ENCODE assay signal across 16 cellular contexts in genomic region chr9:131400627-131401026, GRCh38. TPM values are rescaled to one million over a fixed set of nuclear protein-coding genes. Genes with fewer than 3 reads are reported as not detected.
DNase-seq lines count a peak whose midpoint lies in the region; ATAC-seq and TF ChIP-seq lines count a peak whose summit lies in the region.
"Had no signal": no experiment of that assay in that cellular context is flagged by ENCODE, and none has a peak within 500 bp of the region (broad histone marks: within the 10 kb centered on the region; RNA-seq: fewer than 3 reads in every experiment).

No MANE protein-coding gene starts in this region.

- H4K5ac ChIP-seq in H9 (ENCODE audit: insufficient read length, low read depth, low read length): no peak overlapping the region

- intact Hi-C loops in CD4-positive, alpha-beta memory T cell (cut with micrococcal nuclease): no loop called here

- no peak overlapping the region for H3K23ac ChIP-seq in H9 (ENCODE audit: insufficient read length, low read depth, low read length)

- H3K9me3 Mint-ChIP-seq in CD4-positive, alpha-beta memory T cell: no peaks in the 10 kb centered on the region
- H3K9me3 Mint-ChIP-seq in H9: no peaks in the 10 kb centered on the region
- peaks cover 0 to under 1% (median 0%) of the 10 kb centered on the region in 5 experiments for H3K9me3 Mint-ChIP-seq in brain
- H3K9me3 Mint-ChIP-seq: activated CD4-positive, alpha-beta memory T cell treated with anti-CD3 and anti-CD28 coated beads, Interleukin-2, amount 10 ng/mL, durations not matched to agents 7 days and 5 days; activated naive CD4-positive, alpha-beta T cell treated with anti-CD3 and anti-CD28 coated beads for 36 hours had no signal

- peaks cover 0 to 9% of the 10 kb centered on the region in 2 donors for H3K36me3 Mint-ChIP-seq in CD4-positive, alpha-beta memory T cell
- peaks cover 8 to 28% (median 26%) of the 10 kb centered on the region in 3 experiments; a peak in 6 of 7 replicates for H3K36me3 Mint-ChIP-seq in H9 (ENCODE audit: insufficient read depth in 1 of 3, low read depth in 3 of 3)
- peaks cover 42% of the 10 kb centered on the region for H3K36me3 Mint-ChIP-seq in brain

- peaks cover 61 to 91% (median 79%) of the 10 kb centered on the region in 4 donors for H3K4me1 Mint-ChIP-seq in CD4-positive, alpha-beta memory T cell
- H3K4me1 Mint-ChIP-seq in H9: peaks cover 72 to 93% of the 10 kb centered on the region in 2 experiments
- H3K4me1 Mint-ChIP-seq in brain: peaks cover 100% of the 10 kb centered on the region

- peaks cover 6% of the 10 kb centered on the region for H3K36me3 ChIP-seq in CD4-positive, alpha-beta memory T cell (ENCODE audit: insufficient read depth, low read length)
- peaks cover 6% of the 10 kb centered on the region for H3K36me3 ChIP-seq in osteoblast (ENCODE audit: insufficient read depth, low read length)

- no peak overlapping the region for H3K18ac ChIP-seq in H9 (ENCODE audit: insufficient read length, low read depth, low read length)

- H3K23me2 ChIP-seq in H9 (ENCODE audit: insufficient read length, low read depth, low read length, poor library complexity, severe bottlenecking): peaks cover 14% of the 10 kb centered on the region

- H3K9me3 ChIP-seq in CD4-positive, alpha-beta memory T cell (ENCODE audit: control insufficient read depth in 1 of 2, low read length in 2 of 2): no peaks in the 10 kb centered on the region
- H3K9me3 ChIP-seq in H9 (ENCODE audit: control insufficient read depth, low read depth, low read length) (no peaks in the 10 kb centered on the region), osteoblast (ENCODE audit: low read depth, low read length) (no peaks in the 10 kb centered on the region)

- no peak overlapping the region for H3K4me3 ChIP-seq in CD4-positive, alpha-beta memory T cell (ENCODE audit: low read length in 2 of 2)
- no peak overlapping the region for H3K4me3 ChIP-seq in osteoblast (ENCODE audit: insufficient read depth, low read length)

- H2BK5ac ChIP-seq in H9 (ENCODE audit: insufficient read length, low read length): no peak overlapping the region

- H2AFZ ChIP-seq in H9 (ENCODE audit: low read length) (no peak overlapping the region), osteoblast (ENCODE audit: low read length) (no peak overlapping the region)

- H3K27ac ChIP-seq in CD4-positive, alpha-beta memory T cell (ENCODE audit: low read depth, low read length): no peak overlapping the region
- H3K27ac ChIP-seq in H9 (ENCODE audit: insufficient read length, low read depth, low read length) (no peak overlapping the region), osteoblast (ENCODE audit: low read depth, low read length) (peak overlapping the region; percentile 99)

- CTCF ChIA-PET in CD4-positive, alpha-beta memory T cell (lab: Charles Lee; ENCODE audit: partially characterized antibody): interaction anchor here (1.2 to 1.5 kb wide), 2 partner anchors 27 to 81 kb away, joined by 3 read pairs; no protein-coding TSS in a partner anchor

- H3K27ac Mint-ChIP-seq in CD4-positive, alpha-beta memory T cell: peak overlapping the region in 5 of 7 donors; percentile 41 to 98 (median 57)
- H3K27ac Mint-ChIP-seq in H9: peak overlapping the region in 2 of 3 experiments; percentile 92 to 93; a peak in 5 of 7 replicates
- H3K27ac Mint-ChIP-seq in brain: peak overlapping the region in 4 of 5 experiments; percentile 16 to 94 (median 43)

- WGBS in H9 (ENCODE audit: extremely low coverage, insufficient read length, low lambda C conversion rate): no CpG with 5 or more reads among the region's 6 CpGs

- no peak overlapping the region for H3K4ac ChIP-seq in H9 (ENCODE audit: low read depth, low read length)

- H2BK12ac ChIP-seq in H9 (ENCODE audit: insufficient read length, low read depth, low read length): no peak overlapping the region

- TF ChIP-seq CTCF in H9 (conservative IDR thresholded peaks at IDR 0.05) (no peak), brain (conservative IDR thresholded peaks at IDR 0.05) (no peak), osteoblast (IDR thresholded peaks at IDR 0.05; ENCODE audit: extremely low read depth, low read depth, low read length) (no peak)

- no peak overlapping the region for H4K8ac ChIP-seq in H9 (replicated peaks; ENCODE audit: insufficient read length, low read depth, low read length)

- no peak overlapping the region for H2BK20ac ChIP-seq in H9 (ENCODE audit: low read depth, low read length, poor library complexity, severe bottlenecking)

- H3K4me1 ChIP-seq in CD4-positive, alpha-beta memory T cell (ENCODE audit: insufficient read depth, low read length): peaks cover 95% of the 10 kb centered on the region
- peaks cover 32% of the 10 kb centered on the region for H3K4me1 ChIP-seq in H9 (ENCODE audit: insufficient read depth, low read length)
- peaks cover 78% of the 10 kb centered on the region for H3K4me1 ChIP-seq in osteoblast (ENCODE audit: insufficient read depth, low read length)

- H3K79me2 ChIP-seq in H9 (ENCODE audit: insufficient read depth, low read length): peaks cover 92% of the 10 kb centered on the region
- peaks cover 98% of the 10 kb centered on the region for H3K79me2 ChIP-seq in osteoblast (ENCODE audit: insufficient read depth, low read length)

- H3K4me3 Mint-ChIP-seq in CD4-positive, alpha-beta memory T cell: peak overlapping the region in 6 of 8 donors; percentile 10 to 75 (median 55)
- no peak overlapping the region for H3K4me3 Mint-ChIP-seq in H9
- peak overlapping the region in 1 of 5 experiments; percentile 34 for H3K4me3 Mint-ChIP-seq in brain
- H3K4me3 Mint-ChIP-seq: activated naive CD4-positive, alpha-beta T cell treated with anti-CD3 and anti-CD28 coated beads for 36 hours had no signal

- no peak for ATAC-seq in HG02642 (IDR thresholded peaks at IDR 0.05; ENCODE audit: poor library complexity, unreplicated experiment)
- ATAC-seq: left cardiac atrium had no signal

- no peak overlapping the region for H3T11ph ChIP-seq in H9 (ENCODE audit: low read length)

- no peak overlapping the region for H3K14ac ChIP-seq in H9 (ENCODE audit: insufficient read depth, low read length)

- H3K79me1 ChIP-seq in H9 (ENCODE audit: insufficient read depth, low read depth, low read length, poor library complexity, severe bottlenecking): no peaks in the 10 kb centered on the region

- no peaks in the 10 kb centered on the region for H3K27me3 ChIP-seq in CD4-positive, alpha-beta memory T cell (ENCODE audit: insufficient read depth, low read length)
- H3K27me3 ChIP-seq in H9 (ENCODE audit: insufficient read depth, low read length) (no peaks in the 10 kb centered on the region; the same call in 1 of the 2 replicates), osteoblast (ENCODE audit: insufficient read depth, low read length) (no peaks in the 10 kb centered on the region)

- no peak overlapping the region for H3K9ac ChIP-seq in H9 (ENCODE audit: extremely low read depth, insufficient read length, low read length)

- no peak overlapping the region for H2BK120ac ChIP-seq in H9 (ENCODE audit: low read depth, low read length, poor library complexity, severe bottlenecking)

- no peak overlapping the region for H4K91ac ChIP-seq in H9 (ENCODE audit: insufficient read length, low read depth, low read length)

- H3K27me3 Mint-ChIP-seq in CD4-positive, alpha-beta memory T cell: no peaks in the 10 kb centered on the region
- no peaks in the 10 kb centered on the region for H3K27me3 Mint-ChIP-seq in H9 (ENCODE audit: low read depth)
- H3K27me3 Mint-ChIP-seq in brain: peaks cover 3% of the 10 kb centered on the region
- H3K27me3 Mint-ChIP-seq: activated CD4-positive, alpha-beta memory T cell treated with anti-CD3 and anti-CD28 coated beads, Interleukin-2, amount 10 ng/mL, durations not matched to agents 7 days and 5 days had no signal

- H2AK5ac ChIP-seq in H9 (ENCODE audit: insufficient read length, low read length): no peak overlapping the region

- H4K20me1 ChIP-seq in H9 (ENCODE audit: control insufficient read depth, insufficient read depth, insufficient read length): no peaks in the 10 kb centered on the region
- H4K20me1 ChIP-seq in osteoblast (ENCODE audit: insufficient read depth, low read length): peaks cover 82% of the 10 kb centered on the region

- POLR2A ChIA-PET in CD4-positive, alpha-beta memory T cell (lab: Charles Lee; ENCODE audit: partially characterized antibody): interaction anchor here (6.1 kb wide), 1 partner anchor 8 kb away, joined by 83 read pairs; no protein-coding TSS in a partner anchor

- no peak for DNase-seq in CD4-positive, alpha-beta memory T cell
- DNase-seq in H9 (no peak), osteoblast (ENCODE audit: insufficient read length, low spot score, missing footprints) (no peak), COR-L47 (lab: John Stamatoyannopoulos, UW) (no peak)
- DNase-seq in stimulated activated CD4-positive, alpha-beta T cell treated with anti-CD3 and anti-CD28 coated beads, Interleukin-2, amount 100 ng/mL, for 24 hours: no peak
- DNase-seq: activated CD4-positive, alpha-beta memory T cell treated with anti-CD3 and anti-CD28 coated beads, Interleukin-2, amount 10 ng/mL, durations not matched to agents 7 days and 5 days; activated naive CD4-positive, alpha-beta T cell treated with anti-CD3 and anti-CD28 coated beads for 36 hours; C1 segment of cervical spinal cord; effector memory CD4-positive, alpha-beta T cell; hippocampal formation; left cardiac atrium; NCI-H1436; NCI-H226; SHP77 had no signal

- no peak overlapping the region for H3K56ac ChIP-seq in H9 (ENCODE audit: insufficient read length, low read depth, low read length)

- H3K4me2 ChIP-seq in H9 (ENCODE audit: insufficient read depth, insufficient read length, low read length) (no peak overlapping the region), osteoblast (ENCODE audit: insufficient read depth, low read length) (no peak overlapping the region)

- H2BK15ac ChIP-seq in H9 (ENCODE audit: low read depth, low read length): no peak overlapping the region

RNA-seq across cellular contexts. Expression of gene PRRC2B, which starts 6.7 kb away (rescaled TPM):
- 100 to 1,000 TPM; 335 to 343 TPM for total RNA-seq in CD4-positive, alpha-beta memory T cell
- polyA plus RNA-seq in CD4-positive, alpha-beta memory T cell: 10 to 100 TPM in 1 of 2 donors, 1 to 10 TPM in 1; 2.7 to 46.9 TPM
- total RNA-seq in H9 (2021) (243 and 251 TPM in 2 replicates), osteoblast (61.6 and 70.9 TPM in 2 replicates)
- polyA plus RNA-seq in brain (ENCODE audit: insufficient read depth, low read depth, low replicate concordance): 264 TPM

Comparison
In these comparisons a context has a peak if more than half of its experiments do, and no peak if none do; other contexts are left out.
1. H3K4me3 Mint-ChIP-seq: peak in CD4-positive, alpha-beta memory T cell (6 of 8); none in H9 (0 of 2).
2. Peak in every context shown above with its lines, with median percentiles within 50 percentile points of each other: H3K27ac Mint-ChIP-seq.